Comparison of ENCODE assay signal across 25 cellular contexts in genomic region chr4:56874918-56875317, GRCh38. TPM values are rescaled to one million over a fixed set of nuclear protein-coding genes. Genes with fewer than 3 reads are reported as not detected.
DNase-seq lines count a peak whose midpoint lies in the region; ATAC-seq, FAIRE-seq and TF ChIP-seq lines count a peak whose summit lies in the region.
"Had no signal": no experiment of that assay in that cellular context is flagged by ENCODE, and none has a peak within 500 bp of the region (broad histone marks: within the 10 kb centered on the region; RNA-seq: fewer than 3 reads in every experiment).

No MANE protein-coding gene starts in this region.

- H3K27me3 ChIP-seq in BLaER1 (no peaks in the 10 kb centered on the region), keratinocyte (ENCODE audit: control insufficient read depth, extremely low read depth, insufficient read depth, low read length) (no peaks in the 10 kb centered on the region)
- H3K27me3 ChIP-seq: upper lobe of left lung had no signal

- no peak for DNase-seq in WTC11 (ENCODE audit: low spot score)
- DNase-seq in keratinocyte (ENCODE audit: low read depth, low spot score): no peak
- no peak for DNase-seq in stimulated activated CD4-positive, alpha-beta T cell treated with anti-CD3 and anti-CD28 coated beads, Interleukin-4, amount 100 ng/mL, for 4 hours
- DNase-seq in NCI-H2171 treated with DMSO at 0.1 percent for 48 hours (lab: John Stamatoyannopoulos, UW): no peak
- no peak for DNase-seq in Kasumi-1 (lab: John Stamatoyannopoulos, UW)
- no peak for DNase-seq in NCI-H524 (lab: John Stamatoyannopoulos, UW)
- DNase-seq: activated CD4-positive, alpha-beta memory T cell treated with anti-CD3 and anti-CD28 coated beads, Interleukin-2, amount 10 ng/mL, durations not matched to agents 7 days and 5 days; activated gamma-delta T cell; C1 segment of cervical spinal cord; foreskin fibroblast; mesendoderm; naive B cell; NCI-H187 treated with DMSO at 0.1 percent for 48 hours; occipital lobe; SHP77 treated with DMSO at 0.1 percent for 48 hours; upper lobe of left lung had no signal

- no peak overlapping the region for H3K4me3 ChIP-seq in BLaER1
- H3K4me3 ChIP-seq in HEK293 (ENCODE audit: low read depth, low read length): no peak overlapping the region
- no peak overlapping the region for H3K4me3 ChIP-seq in keratinocyte (ENCODE audit: control insufficient read depth in 2 of 3, extremely low read depth in 1 of 3, insufficient read depth in 2 of 3, low read depth in 1 of 3, low read length in 3 of 3)
- H3K4me3 ChIP-seq: upper lobe of left lung had no signal

- H4K20me1 ChIP-seq in BLaER1 (no peaks in the 10 kb centered on the region), keratinocyte (ENCODE audit: control insufficient read depth, extremely low read depth, insufficient read depth, low read length) (no peaks in the 10 kb centered on the region)

- H3K4me1 Mint-ChIP-seq in WTC11: peaks cover 33% of the 10 kb centered on the region
- H3K4me1 Mint-ChIP-seq: activated CD4-positive, alpha-beta memory T cell treated with anti-CD3 and anti-CD28 coated beads, Interleukin-2, amount 10 ng/mL, durations not matched to agents 7 days and 5 days; central memory CD8-positive, alpha-beta T cell had no signal

- peaks cover 36% of the 10 kb centered on the region for H3K4me1 ChIP-seq in BLaER1
- H3K4me1 ChIP-seq in HEK293 (ENCODE audit: control insufficient read depth, insufficient read depth, low read length): no peaks in the 10 kb centered on the region
- H3K4me1 ChIP-seq in keratinocyte (ENCODE audit: control insufficient read depth, extremely low read depth, insufficient read depth, low read length): no peaks in the 10 kb centered on the region
- H3K4me1 ChIP-seq: upper lobe of left lung had no signal

- H3K36me3 ChIP-seq in BLaER1 (no peaks in the 10 kb centered on the region), HEK293 (ENCODE audit: control insufficient read depth in 2 of 2, insufficient read depth in 1 of 2, low read length in 2 of 2) (no peaks in the 10 kb centered on the region), keratinocyte (ENCODE audit: control insufficient read depth in 2 of 2, extremely low read depth in 1 of 2, insufficient read depth in 2 of 2, low read length in 2 of 2) (no peaks in the 10 kb centered on the region)
- H3K36me3 ChIP-seq: upper lobe of left lung had no signal

- H3K27ac ChIP-seq in BLaER1 (0 out of 2 replicates have a peak overlapping the region, but pooled peaks have one; percentile 38), HEK293 (ENCODE audit: extremely low read depth, low read depth, low read length) (no peak overlapping the region), keratinocyte (ENCODE audit: control insufficient read depth, insufficient read depth, low read length) (no peak overlapping the region)
- H3K27ac ChIP-seq: upper lobe of left lung had no signal

- peak overlapping the region; percentile 7 for H2AFZ ChIP-seq in keratinocyte (ENCODE audit: control insufficient read depth, low read length)

- H3K9me3 ChIP-seq in BLaER1 (no peaks in the 10 kb centered on the region), HEK293 (ENCODE audit: control insufficient read depth, insufficient read depth, low read depth, low read length) (no peaks in the 10 kb centered on the region), keratinocyte (ENCODE audit: control insufficient read depth, low read depth, low read length) (no peaks in the 10 kb centered on the region)
- H3K9me3 ChIP-seq: upper lobe of left lung had no signal

- dilution Hi-C loops in keratinocyte (cut with MboI; ENCODE audit: extremely low pct_ligation_motif_present, low sequenced_read_pairs): no loop called here

- no peaks in the 10 kb centered on the region for H3K9me1 ChIP-seq in keratinocyte (ENCODE audit: control insufficient read depth, extremely low read depth, insufficient read depth, low read length)

- ATAC-seq in WTC11: no peak
- ATAC-seq: activated CD4-positive, CD25-positive, alpha-beta regulatory T cell treated with anti-CD3 and anti-CD28 coated beads, Interleukin-2, amount 50 U/mL, for 24 hours; left lobe of liver had no signal

- no peaks in the 10 kb centered on the region for H3K79me2 ChIP-seq in keratinocyte (ENCODE audit: control insufficient read depth, insufficient read depth, low read length)

- no peaks in the 10 kb centered on the region for H3K9me3 Mint-ChIP-seq in WTC11
- H3K9me3 Mint-ChIP-seq: activated CD4-positive, alpha-beta memory T cell treated with anti-CD3 and anti-CD28 coated beads, Interleukin-2, amount 10 ng/mL, durations not matched to agents 7 days and 5 days; central memory CD8-positive, alpha-beta T cell; naive B cell had no signal

- TF ChIP-seq CTCF in HEK293 (tag by site-specific recombination; IDR thresholded peaks at IDR 0.05): no peak
- no peak for TF ChIP-seq CTCF in WTC11 (IDR thresholded peaks at IDR 0.05)
- no peak for TF ChIP-seq CTCF in keratinocyte (optimal IDR thresholded peaks at IDR 0.05 in 1 of 3, IDR thresholded peaks at IDR 0.05 in 1 of 3, conservative IDR thresholded peaks at IDR 0.05 in 1 of 3; ENCODE audit: extremely low read depth in 1 of 3, insufficient read depth in 2 of 3, low read length in 3 of 3)

- no peak for FAIRE-seq in keratinocyte (lab: Jason Lieb, UNC)

- CTCF ChIA-PET in HEK293 (lab: Yijun Ruan, JAX): no interaction called here
- CTCF ChIA-PET in WTC11 (lab: Charles Lee): interaction anchor here (0.7 to 1.4 kb wide), 2 partner anchors 32 to 104 kb away, joined by 3 to 4 read pairs; partner anchors contain the start of genes POLR2B and REST

- H3K27me3 Mint-ChIP-seq in WTC11 (ENCODE audit: low read depth): no peaks in the 10 kb centered on the region
- H3K27me3 Mint-ChIP-seq: central memory CD8-positive, alpha-beta T cell had no signal

- H3K9ac ChIP-seq in BLaER1 (no peak overlapping the region), keratinocyte (ENCODE audit: control insufficient read depth, extremely low read depth, insufficient read depth, low read length) (no peak overlapping the region)

- POLR2A ChIA-PET in HEK293 (lab: Yijun Ruan, JAX) (no interaction called here), WTC11 (lab: Charles Lee) (interaction anchor here (1.3 kb wide), 1 partner anchor 33 kb away, joined by 3 read pairs; the partner anchor contains the start of gene REST)

- H3K27ac Mint-ChIP-seq in WTC11: peak overlapping the region; percentile 60
- H3K27ac Mint-ChIP-seq: activated CD4-positive, alpha-beta memory T cell treated with anti-CD3 and anti-CD28 coated beads, Interleukin-2, amount 10 ng/mL, durations not matched to agents 7 days and 5 days had no signal

- H3K36me3 Mint-ChIP-seq in WTC11: no peaks in the 10 kb centered on the region
- H3K36me3 Mint-ChIP-seq: naive B cell had no signal

- H3K4me2 ChIP-seq in BLaER1: peak overlapping the region; percentile 17; the same call in 1 of the 2 replicates
- no peak overlapping the region for H3K4me2 ChIP-seq in keratinocyte (ENCODE audit: control insufficient read depth, extremely low read depth, insufficient read depth, low read depth, low read length)

- peak overlapping the region; percentile 23 for H3K4me3 Mint-ChIP-seq in WTC11
- H3K4me3 Mint-ChIP-seq: activated CD4-positive, alpha-beta memory T cell treated with anti-CD3 and anti-CD28 coated beads, Interleukin-2, amount 10 ng/mL, durations not matched to agents 7 days and 5 days; central memory CD8-positive, alpha-beta T cell; naive B cell had no signal

TF ChIP-seq in HEK293, 187 proteins besides CTCF, POLR2A, EP300 and RAD21 (continues in another document):
- TF ChIP-seq, protein P1, sequence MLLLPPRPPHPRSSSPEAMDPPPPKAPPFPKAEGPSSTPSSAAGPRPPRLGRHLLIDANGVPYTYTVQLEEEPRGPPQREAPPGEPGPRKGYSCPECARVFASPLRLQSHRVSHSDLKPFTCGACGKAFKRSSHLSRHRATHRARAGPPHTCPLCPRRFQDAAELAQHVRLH (tag by site-specific recombination; IDR thresholded peaks at IDR 0.05): no peak

TF ChIP-seq in WTC11, 78 proteins besides CTCF, POLR2A, EP300 and RAD21:
- TF ChIP-seq MAX (CRISPR knock-in tag; IDR thresholded peaks at IDR 0.05) (no peak), RELA (CRISPR knock-in tag; IDR thresholded peaks at IDR 0.05; ENCODE audit: borderline replicate concordance) (no peak), ZBTB21 (CRISPR knock-in tag; IDR thresholded peaks at IDR 0.05; ENCODE audit: borderline replicate concordance) (no peak), JAZF1 (CRISPR knock-in tag; IDR thresholded peaks at IDR 0.05) (no peak)
- TF ChIP-seq, protein P2, sequence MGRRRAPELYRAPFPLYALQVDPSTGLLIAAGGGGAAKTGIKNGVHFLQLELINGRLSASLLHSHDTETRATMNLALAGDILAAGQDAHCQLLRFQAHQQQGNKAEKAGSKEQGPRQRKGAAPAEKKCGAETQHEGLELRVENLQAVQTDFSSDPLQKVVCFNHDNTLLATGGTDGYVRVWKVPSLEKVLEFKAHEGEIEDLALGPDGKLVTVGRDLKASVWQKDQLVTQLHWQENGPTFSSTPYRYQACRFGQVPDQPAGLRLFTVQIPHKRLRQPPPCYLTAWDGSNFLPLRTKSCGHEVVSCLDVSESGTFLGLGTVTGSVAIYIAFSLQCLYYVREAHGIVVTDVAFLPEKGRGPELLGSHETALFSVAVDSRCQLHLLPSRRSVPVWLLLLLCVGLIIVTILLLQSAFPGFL (CRISPR knock-in tag; IDR thresholded peaks at IDR 0.05; ENCODE audit: borderline replicate concordance): no peak
TF ChIP-seq in WTC11: peak in this region for 0.

RNA-seq across cellular contexts. Expression of gene REST, which starts 32.8 kb away (rescaled TPM):
- 73.9 to 76.4 TPM (median 75.1 TPM) in 3 replicates for total RNA-seq in WTC11 (2021)
- 16.3 to 28.2 TPM (median 22.6 TPM) in 3 replicates for polyA plus RNA-seq in keratinocyte
- polyA plus RNA-seq in keratinocyte (2011; ENCODE audit: low read depth): 30.2 TPM
- polyA plus RNA-seq in keratinocyte (2011; cell fraction: cytosol; rRNA removed): 10.1 and 18.8 TPM in 2 replicates
- polyA plus RNA-seq in keratinocyte (2011; cell fraction: nucleus; rRNA removed): 20.0 and 24.7 TPM in 2 replicates
- polyA plus RNA-seq in keratinocyte (2012; ENCODE audit: low replicate concordance): 10.2 and 16.1 TPM in 2 replicates
- polyA minus RNA-seq in keratinocyte: 26.2 to 74.2 TPM (median 55.4 TPM) in 3 replicates
- 24.6 TPM for polyA minus RNA-seq in keratinocyte (2011; cell fraction: cytosol; rRNA and poly(A)+ RNA removed)
- 30.0 and 52.0 TPM in 2 replicates for polyA minus RNA-seq in keratinocyte (2011; cell fraction: nucleus; rRNA and poly(A)+ RNA removed)

RNA-seq across cellular contexts. Expression of gene SPINK2, which starts 53.4 kb away (rescaled TPM):
- 0.92 to 1.6 TPM (median 1.3 TPM) in 3 replicates for total RNA-seq in WTC11 (2021)
- 0.10 TPM in 1 of 3 replicates, not detected in the others for polyA plus RNA-seq in keratinocyte
- polyA plus RNA-seq in keratinocyte (2011; ENCODE audit: low read depth): not detected
- polyA plus RNA-seq in keratinocyte (2011; cell fraction: cytosol; rRNA removed): not detected in 2 replicates
- not detected in 2 replicates for polyA plus RNA-seq in keratinocyte (2011; cell fraction: nucleus; rRNA removed)
- polyA plus RNA-seq in keratinocyte (2012; ENCODE audit: low replicate concordance): not detected in 2 replicates
- polyA minus RNA-seq in keratinocyte: not detected in 3 replicates
- polyA minus RNA-seq in keratinocyte (2011; cell fraction: cytosol; rRNA and poly(A)+ RNA removed): not detected
- not detected in 2 replicates for polyA minus RNA-seq in keratinocyte (2011; cell fraction: nucleus; rRNA and poly(A)+ RNA removed)
- total RNA-seq: A673, left lobe of liver, LHCN-M2, occipital lobe, skeletal muscle tissue, subcutaneous adipose tissue, upper lobe of left lung had no signal
